1 cellular context compared by ENCODE assay signal in the genomic region with DNA sequence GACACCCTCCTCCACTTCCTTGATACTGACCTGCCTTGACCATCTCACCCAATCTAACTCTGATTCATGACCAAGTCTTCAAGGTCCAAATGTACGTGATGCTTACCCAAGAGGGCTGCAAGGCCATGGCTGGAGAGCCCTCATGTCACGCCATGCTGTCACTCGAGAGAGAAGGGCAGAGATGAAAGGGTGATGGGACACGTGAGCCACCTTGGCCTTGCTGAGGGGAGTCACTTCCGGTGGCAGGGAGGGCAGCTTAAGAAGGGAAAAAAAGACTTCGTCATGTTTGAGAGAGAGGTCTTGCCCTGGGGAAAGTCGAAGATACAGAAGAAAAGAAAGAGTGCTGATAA.
TF ChIP-seq lines count a peak whose summit lies in the region.

No MANE protein-coding gene starts in this region.

TF ChIP-seq in HepG2, 621 proteins besides CTCF, POLR2A, EP300 and RAD21:
- TF ChIP-seq EZH2 (conservative IDR thresholded peaks at IDR 0.05; ENCODE audit: low read depth, low read length) (no peak), SRF (IDR thresholded peaks at IDR 0.05; ENCODE audit: low read depth, low read length) (no peak)
- TF ChIP-seq, protein P1, sequence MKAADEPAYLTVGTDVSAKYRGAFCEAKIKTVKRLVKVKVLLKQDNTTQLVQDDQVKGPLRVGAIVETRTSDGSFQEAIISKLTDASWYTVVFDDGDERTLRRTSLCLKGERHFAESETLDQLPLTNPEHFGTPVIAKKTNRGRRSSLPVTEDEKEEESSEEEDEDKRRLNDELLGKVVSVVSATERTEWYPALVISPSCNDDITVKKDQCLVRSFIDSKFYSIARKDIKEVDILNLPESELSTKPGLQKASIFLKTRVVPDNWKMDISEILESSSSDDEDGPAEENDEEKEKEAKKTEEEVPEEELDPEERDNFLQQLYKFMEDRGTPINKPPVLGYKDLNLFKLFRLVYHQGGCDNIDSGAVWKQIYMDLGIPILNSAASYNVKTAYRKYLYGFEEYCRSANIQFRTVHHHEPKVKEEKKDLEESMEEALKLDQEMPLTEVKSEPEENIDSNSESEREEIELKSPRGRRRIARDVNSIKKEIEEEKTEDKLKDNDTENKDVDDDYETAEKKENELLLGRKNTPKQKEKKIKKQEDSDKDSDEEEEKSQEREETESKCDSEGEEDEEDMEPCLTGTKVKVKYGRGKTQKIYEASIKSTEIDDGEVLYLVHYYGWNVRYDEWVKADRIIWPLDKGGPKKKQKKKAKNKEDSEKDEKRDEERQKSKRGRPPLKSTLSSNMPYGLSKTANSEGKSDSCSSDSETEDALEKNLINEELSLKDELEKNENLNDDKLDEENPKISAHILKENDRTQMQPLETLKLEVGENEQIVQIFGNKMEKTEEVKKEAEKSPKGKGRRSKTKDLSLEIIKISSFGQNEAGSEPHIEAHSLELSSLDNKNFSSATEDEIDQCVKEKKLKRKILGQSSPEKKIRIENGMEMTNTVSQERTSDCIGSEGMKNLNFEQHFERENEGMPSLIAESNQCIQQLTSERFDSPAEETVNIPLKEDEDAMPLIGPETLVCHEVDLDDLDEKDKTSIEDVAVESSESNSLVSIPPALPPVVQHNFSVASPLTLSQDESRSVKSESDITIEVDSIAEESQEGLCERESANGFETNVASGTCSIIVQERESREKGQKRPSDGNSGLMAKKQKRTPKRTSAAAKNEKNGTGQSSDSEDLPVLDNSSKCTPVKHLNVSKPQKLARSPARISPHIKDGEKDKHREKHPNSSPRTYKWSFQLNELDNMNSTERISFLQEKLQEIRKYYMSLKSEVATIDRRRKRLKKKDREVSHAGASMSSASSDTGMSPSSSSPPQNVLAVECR (CRISPR knock-in tag; IDR thresholded peaks at IDR 0.05; ENCODE audit: borderline replicate concordance) = 0 out of 2 replicates have a peak, but pooled peaks have one; percentile 8
